In genomic region chr12:49907352-49907751, GRCh38 we compare ENCODE assay signal across 27 cellular contexts. TPM values are rescaled to one million over a fixed set of nuclear protein-coding genes. Genes with fewer than 3 reads are reported as not detected.
"Had no signal": no experiment of that assay in that cellular context is flagged by ENCODE, and none has a peak within 500 bp of the region (broad histone marks: within the 10 kb centered on the region; RNA-seq: fewer than 3 reads in every experiment).

No MANE protein-coding gene starts in this region.

- H3K9me3 Mint-ChIP-seq: activated CD4-positive, alpha-beta memory T cell treated with anti-CD3 and anti-CD28 coated beads, Interleukin-2, amount 10 ng/mL, durations not matched to agents 7 days and 5 days; activated naive CD8-positive, alpha-beta T cell treated with anti-CD3 and anti-CD28 coated beads for 36 hours; activated T-helper 17 cell treated with anti-CD3 and anti-CD28 coated beads, Interleukin-2, amount 50 U/mL, for 72 hours; nephron progenitor cell; stimulated activated naive CD8-positive, alpha-beta T cell treated with anti-CD3 and anti-CD28 coated beads, Interleukin-15, Interleukin-2, amounts not matched to agents 100 ng/mL and 50 ng/mL, for 24 hours; type B pancreatic cell had no signal

- H3K4me1 ChIP-seq: colonic mucosa, psoas muscle had no signal

- H3K36me3 ChIP-seq: cardiac muscle cell, colonic mucosa had no signal

- H3K27ac ChIP-seq: cardiac muscle cell, colonic mucosa, psoas muscle, skin epidermis had no signal

- H3K4me3 ChIP-seq: cardiac muscle cell, colonic mucosa, psoas muscle, skin epidermis had no signal

- H3K9me3 ChIP-seq: colonic mucosa, psoas muscle had no signal

- H3K4me3 Mint-ChIP-seq: activated CD4-positive, alpha-beta memory T cell treated with anti-CD3 and anti-CD28 coated beads, Interleukin-2, amount 10 ng/mL, durations not matched to agents 7 days and 5 days; activated CD8-positive, alpha-beta memory T cell treated with anti-CD3 and anti-CD28 coated beads, Interleukin-2, amount 10 ng/mL, durations not matched to agents 7 days and 5 days; activated naive CD8-positive, alpha-beta T cell treated with anti-CD3 and anti-CD28 coated beads for 36 hours; activated T-helper 17 cell treated with anti-CD3 and anti-CD28 coated beads, Interleukin-2, amount 50 U/mL, for 72 hours; nephron progenitor cell; stimulated activated naive CD8-positive, alpha-beta T cell treated with anti-CD3 and anti-CD28 coated beads, Interleukin-15, Interleukin-2, amounts not matched to agents 100 ng/mL and 50 ng/mL, for 24 hours; type B pancreatic cell had no signal

- H3K27ac Mint-ChIP-seq: activated CD4-positive, alpha-beta memory T cell treated with anti-CD3 and anti-CD28 coated beads, Interleukin-2, amount 10 ng/mL, durations not matched to agents 7 days and 5 days; activated CD8-positive, alpha-beta memory T cell treated with anti-CD3 and anti-CD28 coated beads, Interleukin-2, amount 10 ng/mL, durations not matched to agents 7 days and 5 days; activated naive CD8-positive, alpha-beta T cell treated with anti-CD3 and anti-CD28 coated beads for 36 hours; activated T-helper 17 cell treated with anti-CD3 and anti-CD28 coated beads, Interleukin-2, amount 50 U/mL, for 72 hours; nephron progenitor cell; stimulated activated naive CD8-positive, alpha-beta T cell treated with anti-CD3 and anti-CD28 coated beads, Interleukin-15, Interleukin-2, amounts not matched to agents 100 ng/mL and 50 ng/mL, for 24 hours; type B pancreatic cell had no signal

- DNase-seq: activated CD4-positive, alpha-beta memory T cell treated with anti-CD3 and anti-CD28 coated beads, Interleukin-2, amount 10 ng/mL, durations not matched to agents 7 days and 5 days; activated CD4-positive, alpha-beta T cell treated with anti-CD3 and anti-CD28 coated beads for 48 hours; activated CD4-positive, CD25-positive, alpha-beta regulatory T cell; activated CD8-positive, alpha-beta memory T cell treated with anti-CD3 and anti-CD28 coated beads, Interleukin-2, amount 10 ng/mL, durations not matched to agents 7 days and 5 days; activated naive CD4-positive, alpha-beta T cell; activated naive CD8-positive, alpha-beta T cell treated with anti-CD3 and anti-CD28 coated beads for 36 hours; amniotic stem cell; colonic mucosa; erythroblast; nephron progenitor cell; psoas muscle; right cardiac atrium; stimulated activated CD4-positive, alpha-beta T cell treated with anti-CD3 and anti-CD28 coated beads, Interleukin-15, amount 100 ng/mL, for 24 hours; stimulated activated CD4-positive, alpha-beta T cell treated with anti-CD3 and anti-CD28 coated beads, Interleukin-2, amount 100 ng/mL, for 48 hours; T1000 had no signal

- H3K36me3 Mint-ChIP-seq: activated CD8-positive, alpha-beta memory T cell treated with anti-CD3 and anti-CD28 coated beads, Interleukin-2, amount 10 ng/mL, durations not matched to agents 7 days and 5 days; activated naive CD8-positive, alpha-beta T cell treated with anti-CD3 and anti-CD28 coated beads for 36 hours; type B pancreatic cell had no signal

RNA-seq across cellular contexts. Expression of gene FAIM2, which starts 3.7 kb away (rescaled TPM):
- total RNA-seq: kidney epithelial cell had no signal

RNA-seq across cellular contexts. Expression of gene AQP2, which starts 43.2 kb away (rescaled TPM):
- total RNA-seq: activated CD4-positive, alpha-beta memory T cell treated with anti-CD3 and anti-CD28 coated beads, Interleukin-2, amount 10 ng/mL, durations not matched to agents 7 days and 5 days; activated CD8-positive, alpha-beta memory T cell treated with anti-CD3 and anti-CD28 coated beads, Interleukin-2, amount 10 ng/mL, durations not matched to agents 7 days and 5 days; activated naive CD8-positive, alpha-beta T cell treated with anti-CD3 and anti-CD28 coated beads for 36 hours; activated T-helper 17 cell treated with anti-CD3 and anti-CD28 coated beads, Interleukin-2, amount 50 U/mL, for 72 hours; cardiac muscle cell; colonic mucosa; frontal cortex; kidney epithelial cell; liver; mesenteric fat pad; omental fat pad; psoas muscle; T-helper 1 cell treated with Interleukin-12 subunit alpha and Interleukin-12 subunit beta and Interleukin-4 antibody, amounts not matched to agents 30 ng/mL and 1 ng/mL, for 36 hours; temporal lobe had no signal
- polyA plus RNA-seq: cardiac muscle cell, liver, psoas muscle had no signal

RNA-seq across cellular contexts. Expression of gene AQP5, which starts 54.3 kb away (rescaled TPM):
- total RNA-seq: activated CD4-positive, alpha-beta memory T cell treated with anti-CD3 and anti-CD28 coated beads, Interleukin-2, amount 10 ng/mL, durations not matched to agents 7 days and 5 days; activated CD8-positive, alpha-beta memory T cell treated with anti-CD3 and anti-CD28 coated beads, Interleukin-2, amount 10 ng/mL, durations not matched to agents 7 days and 5 days; activated naive CD8-positive, alpha-beta T cell treated with anti-CD3 and anti-CD28 coated beads for 36 hours; activated T-helper 17 cell treated with anti-CD3 and anti-CD28 coated beads, Interleukin-2, amount 50 U/mL, for 72 hours; colonic mucosa; kidney epithelial cell; liver; mesenteric fat pad; omental fat pad; psoas muscle; T-helper 1 cell treated with Interleukin-12 subunit alpha and Interleukin-12 subunit beta and Interleukin-4 antibody, amounts not matched to agents 30 ng/mL and 1 ng/mL, for 36 hours had no signal
- polyA plus RNA-seq: liver had no signal
